In genomic region chr6:129708496-129709216, GRCh38 we compare ENCODE assay signal across 9 cellular contexts. TPM values are rescaled to one million over a fixed set of nuclear protein-coding genes. Genes with fewer than 3 reads are reported as not detected.
DNase-seq lines count a peak whose midpoint lies in the region; ATAC-seq and TF ChIP-seq lines count a peak whose summit lies in the region.
"Had no signal": no experiment of that assay in that cellular context is flagged by ENCODE, and none has a peak within 500 bp of the region (broad histone marks: within the 10 kb centered on the region; RNA-seq: fewer than 3 reads in every experiment).

No MANE protein-coding gene starts in this region.

- H3K79me2 ChIP-seq in MM.1S (ENCODE audit: low read length) (peaks cover 63% of the 10 kb centered on the region), neural progenitor cell (ENCODE audit: low read depth) (no peaks in the 10 kb centered on the region)

- ATAC-seq in aorta (ENCODE audit: low FRiP score): no peak
- ATAC-seq in GM18867 (IDR thresholded peaks at IDR 0.05; ENCODE audit: unreplicated experiment): no peak
- ATAC-seq in HG02623 (IDR thresholded peaks at IDR 0.05; ENCODE audit: unreplicated experiment): no peak

- H3K27me3 ChIP-seq in BLaER1 (no peaks in the 10 kb centered on the region), MM.1S (replicated peaks; ENCODE audit: insufficient read depth, low read length) (no peaks in the 10 kb centered on the region), colonic mucosa (no peaks in the 10 kb centered on the region), neural progenitor cell (no peaks in the 10 kb centered on the region), aorta (ENCODE audit: control insufficient read depth in 1 of 2, insufficient read depth in 2 of 2, low read length in 1 of 2) (no peaks in the 10 kb centered on the region)

- H4K20me1 ChIP-seq in BLaER1 (no peaks in the 10 kb centered on the region), MM.1S (ENCODE audit: insufficient read depth, low read length) (no peaks in the 10 kb centered on the region), neural progenitor cell (ENCODE audit: low read depth) (no peaks in the 10 kb centered on the region)

- H3K27ac ChIP-seq in BLaER1: no peak overlapping the region
- peak overlapping the region; percentile 76 for H3K27ac ChIP-seq in MM.1S (ENCODE audit: low read length)
- H3K27ac ChIP-seq in colonic mucosa: peak overlapping the region; percentile 89
- no peak overlapping the region for H3K27ac ChIP-seq in neural progenitor cell
- no peak overlapping the region for H3K27ac ChIP-seq in aorta (ENCODE audit: low read depth in 1 of 2, low read length in 2 of 2)

- H3K9me3 Mint-ChIP-seq in neural progenitor cell: no peaks in the 10 kb centered on the region

- peaks cover 14% of the 10 kb centered on the region for H3K27me3 Mint-ChIP-seq in neural progenitor cell (ENCODE audit: insufficient read depth, low read depth)

- H3K36me3 Mint-ChIP-seq in neural progenitor cell: no peaks in the 10 kb centered on the region

- 67 to 73% methylated on average over 4 of the region's 4 CpGs for WGBS in aorta, 2 donors

- H3K4me1 Mint-ChIP-seq in neural progenitor cell: peaks cover 34% of the 10 kb centered on the region

- no peaks in the 10 kb centered on the region for H3K36me3 ChIP-seq in BLaER1
- no peaks in the 10 kb centered on the region for H3K36me3 ChIP-seq in MM.1S (replicated peaks; ENCODE audit: insufficient read depth, low read length)
- H3K36me3 ChIP-seq in colonic mucosa: no peaks in the 10 kb centered on the region
- H3K36me3 ChIP-seq in neural progenitor cell: no peaks in the 10 kb centered on the region
- H3K36me3 ChIP-seq in aorta (ENCODE audit: control insufficient read depth in 1 of 2, insufficient read depth in 2 of 2, low read length in 1 of 2): no peaks in the 10 kb centered on the region

- H3K4me1 ChIP-seq in BLaER1: peaks cover 32% of the 10 kb centered on the region
- H3K4me1 ChIP-seq in MM.1S (ENCODE audit: low read length): peaks cover 21% of the 10 kb centered on the region
- peaks cover 8% of the 10 kb centered on the region for H3K4me1 ChIP-seq in colonic mucosa
- H3K4me1 ChIP-seq in neural progenitor cell: peaks cover 20% of the 10 kb centered on the region
- H3K4me1 ChIP-seq in aorta (ENCODE audit: control insufficient read depth in 1 of 2, insufficient read depth in 2 of 2, low read length in 2 of 2): no peaks in the 10 kb centered on the region

- H3K4me3 Mint-ChIP-seq in neural progenitor cell: peak overlapping the region; percentile 93

- DNase-seq in MM.1S (no peak), colonic mucosa (no peak), neural progenitor cell (ENCODE audit: low spot score) (no peak), aorta (no peak), pons (ENCODE audit: low spot score) (no peak)
- DNase-seq: retina had no signal

- H2AFZ ChIP-seq in MM.1S (ENCODE audit: low read length) (no peak overlapping the region), neural progenitor cell (replicated peaks) (no peak overlapping the region)

- H3K9me3 ChIP-seq in BLaER1 (no peaks in the 10 kb centered on the region), MM.1S (replicated peaks; ENCODE audit: insufficient read depth, low read length) (no peaks in the 10 kb centered on the region), colonic mucosa (no peaks in the 10 kb centered on the region), neural progenitor cell (ENCODE audit: low read depth) (no peaks in the 10 kb centered on the region), aorta (ENCODE audit: control insufficient read depth, low read length) (no peaks in the 10 kb centered on the region)

- H3K9ac ChIP-seq in BLaER1 (0 out of 2 replicates have a peak overlapping the region, but pooled peaks have one; percentile 80), MM.1S (ENCODE audit: low read length) (peak overlapping the region; percentile 86), colonic mucosa (ENCODE audit: low read depth in 2 of 2, low read length in 2 of 2) (peak overlapping the region; percentile 67 to 96), neural progenitor cell (no peak overlapping the region)

- no peak for TF ChIP-seq CTCF in MM.1S (IDR thresholded peaks at IDR 0.05; ENCODE audit: low read length)
- no peak for TF ChIP-seq CTCF in colonic mucosa (IDR thresholded peaks at IDR 0.05)
- TF ChIP-seq CTCF in neural progenitor cell (IDR thresholded peaks at IDR 0.05): no peak

- H3K27ac Mint-ChIP-seq in neural progenitor cell: no peak overlapping the region

- H3K4me3 ChIP-seq in BLaER1 (no peak overlapping the region), MM.1S (ENCODE audit: low read length) (peak overlapping the region; percentile 88), colonic mucosa (peak overlapping the region; percentile 44), neural progenitor cell (peak overlapping the region; percentile 55), aorta (ENCODE audit: low read length in 2 of 2) (no peak overlapping the region)

- intact Hi-C loops in colonic mucosa (cut with DNase I): no loop called here
- intact Hi-C loops in aorta (cut with DNase I): no loop called here

- H3F3A ChIP-seq in MM.1S (ENCODE audit: insufficient read depth, low read length) (no peaks in the 10 kb centered on the region), neural progenitor cell (ENCODE audit: low read depth) (peaks cover 16% of the 10 kb centered on the region)

- H3K9me2 ChIP-seq in MM.1S (replicated peaks; ENCODE audit: insufficient read depth, low read length): no peaks in the 10 kb centered on the region

- H3K4me2 ChIP-seq in BLaER1: peak overlapping the region; percentile 82
- peak overlapping the region; percentile 70 for H3K4me2 ChIP-seq in MM.1S (ENCODE audit: low read depth, low read length)
- peak overlapping the region; percentile 83 for H3K4me2 ChIP-seq in neural progenitor cell

RNA-seq across cellular contexts. Expression of gene ARHGAP18, which starts 1.3 kb away (rescaled TPM):
- 10 to 100 TPM; 18.7 to 28.3 TPM for total RNA-seq in colonic mucosa
- total RNA-seq in neural progenitor cell (ENCODE audit: low replicate concordance): 3.1 and 3.9 TPM in 2 replicates
- 10 to 100 TPM; 16.3 to 24.4 TPM for total RNA-seq in aorta
- 10 to 100 TPM in 1 of 2 donors, 1 to 10 TPM in 1; 8.0 to 15.0 TPM for polyA plus RNA-seq in aorta

Comparison
In these comparisons a context has a peak if more than half of its experiments do, and no peak if none do; other contexts are left out.
1. H3K27ac ChIP-seq: peak in MM.1S (single experiment) and colonic mucosa (single experiment); none in BLaER1 (single experiment), neural progenitor cell (single experiment) and aorta (0 of 2).
2. H3K4me3 ChIP-seq: peak in MM.1S (single experiment), colonic mucosa (single experiment) and neural progenitor cell (single experiment); none in BLaER1 (single experiment) and aorta (0 of 2).
3. Peak in every context shown above with its lines, with median percentiles within 50 percentile points of each other: H3K4me2 ChIP-seq.